In the genomic region with DNA sequence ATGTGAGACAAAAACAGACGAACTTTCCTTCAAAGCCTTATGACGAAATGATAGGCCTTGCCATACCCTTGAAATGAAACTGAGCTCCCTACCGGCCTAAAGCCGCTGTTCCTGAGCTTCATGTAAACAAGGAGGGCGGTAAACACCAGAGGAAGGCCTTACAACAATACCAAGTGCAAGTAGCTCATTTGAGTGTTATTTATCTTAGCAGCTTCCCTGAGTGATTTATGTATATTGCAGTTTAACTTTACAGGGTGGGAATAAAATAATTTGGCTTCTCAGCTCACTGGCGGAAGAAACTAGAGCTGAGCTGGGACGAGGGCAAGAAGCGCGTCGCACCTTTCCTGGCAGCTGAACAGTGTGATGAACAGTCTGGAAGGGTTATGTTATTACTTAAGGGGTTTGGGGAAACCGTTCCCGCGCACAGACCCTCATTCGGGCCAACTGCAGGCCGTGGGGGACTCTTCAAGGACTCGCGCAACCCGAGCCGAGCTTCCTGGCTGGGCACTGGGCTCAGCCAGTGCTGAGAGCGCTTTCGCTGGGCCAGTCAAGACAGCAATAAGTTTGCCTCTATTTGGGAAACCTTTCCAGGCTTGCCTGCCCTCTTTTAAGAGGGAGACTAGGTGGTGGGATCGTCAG, we compare ENCODE assay signal across 8 cellular contexts.
DNase-seq lines count a peak whose midpoint lies in the region; ATAC-seq and TF ChIP-seq lines count a peak whose summit lies in the region.

No MANE protein-coding gene starts in this region.

- no peaks in the 10 kb centered on the region for H3K9me3 ChIP-seq in PC-3 (ENCODE audit: low read length)

- ATAC-seq in stimulated activated naive CD8-positive, alpha-beta T cell treated with anti-CD3 and anti-CD28 coated beads, Interleukin-15, Interleukin-2, amounts not matched to agents 100 U/mL and 50 U/mL, for 24 hours: no peak
- no peak for ATAC-seq in PC-3
- ATAC-seq in naive thymus-derived CD8-positive, alpha-beta T cell: no peak
- no peak for ATAC-seq in HG02759 (IDR thresholded peaks at IDR 0.05; ENCODE audit: unreplicated experiment)
- no peak for ATAC-seq in HG02840 (IDR thresholded peaks at IDR 0.05; ENCODE audit: low FRiP score, unreplicated experiment)
- ATAC-seq in GM21737 (IDR thresholded peaks at IDR 0.05; ENCODE audit: unreplicated experiment): no peak

- H3K79me2 ChIP-seq in PC-3 (ENCODE audit: low read length): peaks cover 19% of the 10 kb centered on the region

- no peaks in the 10 kb centered on the region for H3K9me3 Mint-ChIP-seq in stimulated activated naive CD8-positive, alpha-beta T cell treated with anti-CD3 and anti-CD28 coated beads, Interleukin-15, Interleukin-2, amounts not matched to agents 100 ng/mL and 50 ng/mL, for 24 hours
- no peaks in the 10 kb centered on the region for H3K9me3 Mint-ChIP-seq in dendritic cell treated with granulocyte-macrophage colony-stimulating factor and Interleukin-4, amounts not matched to agents 40 ng/mL and 50 ng/mL, for 4 days
- H3K9me3 Mint-ChIP-seq in naive thymus-derived CD8-positive, alpha-beta T cell: peaks cover 0 to 2% (median 0%) of the 10 kb centered on the region in 9 donors

- H3K4me3 Mint-ChIP-seq in stimulated activated naive CD8-positive, alpha-beta T cell treated with anti-CD3 and anti-CD28 coated beads, Interleukin-15, Interleukin-2, amounts not matched to agents 100 ng/mL and 50 ng/mL, for 24 hours: peak overlapping the region; percentile 80
- peak overlapping the region; percentile 90 for H3K4me3 Mint-ChIP-seq in dendritic cell treated with granulocyte-macrophage colony-stimulating factor and Interleukin-4, amounts not matched to agents 40 ng/mL and 50 ng/mL, for 4 days
- peak overlapping the region; percentile 81 to 94 (median 90) for H3K4me3 Mint-ChIP-seq in naive thymus-derived CD8-positive, alpha-beta T cell

- no peak overlapping the region for H3K27ac ChIP-seq in PC-3 (ENCODE audit: low read length)

- no peaks in the 10 kb centered on the region for H4K20me1 ChIP-seq in PC-3 (ENCODE audit: low read length)

- no peaks in the 10 kb centered on the region for H3K27me3 ChIP-seq in PC-3 (ENCODE audit: low read length)

- H2AFZ ChIP-seq in PC-3 (ENCODE audit: low read length): peak overlapping the region; percentile 91

- peaks cover 45% of the 10 kb centered on the region for H3K27me3 Mint-ChIP-seq in stimulated activated naive CD8-positive, alpha-beta T cell treated with anti-CD3 and anti-CD28 coated beads, Interleukin-15, Interleukin-2, amounts not matched to agents 100 ng/mL and 50 ng/mL, for 24 hours
- H3K27me3 Mint-ChIP-seq in dendritic cell treated with granulocyte-macrophage colony-stimulating factor and Interleukin-4, amounts not matched to agents 40 ng/mL and 50 ng/mL, for 4 days: peaks cover 25% of the 10 kb centered on the region
- H3K27me3 Mint-ChIP-seq in naive thymus-derived CD8-positive, alpha-beta T cell: peaks cover 15 to 55% (median 24%) of the 10 kb centered on the region in 5 donors

- H3F3A ChIP-seq in PC-3 (ENCODE audit: low read length, unreplicated experiment): no peaks in the 10 kb centered on the region

- H3K4me2 ChIP-seq in PC-3 (ENCODE audit: low read length): peak overlapping the region; percentile 88

- BruUV-seq in PC-3 (replicated peaks; lab: Mats Ljungman, UMichigan): TSS peak; percentile 52

- H3K9ac ChIP-seq in PC-3 (ENCODE audit: low read length): peak overlapping the region; percentile 90

- CTCF ChIA-PET in PC-3 (lab: Charles Lee): no interaction called here

- no peak for TF ChIP-seq CTCF in PC-3 (conservative IDR thresholded peaks at IDR 0.05; ENCODE audit: low read depth, low read length)

- peaks cover 23% of the 10 kb centered on the region; the same call in 1 of the 2 replicates for H3K4me1 ChIP-seq in PC-3 (ENCODE audit: insufficient read depth, low read length)

- no peaks in the 10 kb centered on the region for H3K9me2 ChIP-seq in PC-3 (replicated peaks; ENCODE audit: low read length)

- no peaks in the 10 kb centered on the region for H3K36me3 ChIP-seq in PC-3 (ENCODE audit: low read depth, low read length)

- H3K4me1 Mint-ChIP-seq in stimulated activated naive CD8-positive, alpha-beta T cell treated with anti-CD3 and anti-CD28 coated beads, Interleukin-15, Interleukin-2, amounts not matched to agents 100 ng/mL and 50 ng/mL, for 24 hours (ENCODE audit: low read depth): peaks cover 72% of the 10 kb centered on the region
- peaks cover 72% of the 10 kb centered on the region for H3K4me1 Mint-ChIP-seq in dendritic cell treated with granulocyte-macrophage colony-stimulating factor and Interleukin-4, amounts not matched to agents 40 ng/mL and 50 ng/mL, for 4 days (ENCODE audit: low read depth)
- peaks cover 21 to 67% (median 53%) of the 10 kb centered on the region in 4 donors for H3K4me1 Mint-ChIP-seq in naive thymus-derived CD8-positive, alpha-beta T cell

- POLR2A ChIA-PET in PC-3 (lab: Charles Lee; ENCODE audit: unreplicated experiment): interaction anchor here (0.6 to 1.1 kb wide), 4 partner anchors 45 to 586 kb away, joined by 3 to 21 read pairs (median 4); partner anchors contain the start of gene TRIM13
- POLR2A ChIA-PET in naive thymus-derived CD8-positive, alpha-beta T cell (lab: Charles Lee): interaction anchor here (0.7 to 6.3 kb wide), 16 partner anchors 10 to 785 kb away, joined by 3 to 176 read pairs (median 4); partner anchors contain the start of genes RNASEH2B, SPRYD7 and TRIM13

- intact Hi-C loops in PC-3 (cut with micrococcal nuclease): no loop called here
- intact Hi-C loops in dendritic cell treated with granulocyte-macrophage colony-stimulating factor and Interleukin-4, amounts not matched to agents 40 ng/mL and 50 ng/mL, for 4 days (cut with micrococcal nuclease): loop anchor here (5.0 kb wide), 1 partner anchor 786 kb away; no protein-coding TSS in a partner anchor

- peak overlapping the region; percentile 93 for H3K4me3 ChIP-seq in PC-3 (ENCODE audit: low read length)

- peak overlapping the region; percentile 89 for H3K27ac Mint-ChIP-seq in stimulated activated naive CD8-positive, alpha-beta T cell treated with anti-CD3 and anti-CD28 coated beads, Interleukin-15, Interleukin-2, amounts not matched to agents 100 ng/mL and 50 ng/mL, for 24 hours
- H3K27ac Mint-ChIP-seq in dendritic cell treated with granulocyte-macrophage colony-stimulating factor and Interleukin-4, amounts not matched to agents 40 ng/mL and 50 ng/mL, for 4 days: peak overlapping the region; percentile 85
- peak overlapping the region; percentile 83 to 97 (median 94) for H3K27ac Mint-ChIP-seq in naive thymus-derived CD8-positive, alpha-beta T cell

- peaks cover 15% of the 10 kb centered on the region for H3K36me3 Mint-ChIP-seq in stimulated activated naive CD8-positive, alpha-beta T cell treated with anti-CD3 and anti-CD28 coated beads, Interleukin-15, Interleukin-2, amounts not matched to agents 100 ng/mL and 50 ng/mL, for 24 hours (ENCODE audit: low read depth)
- peaks cover 21% of the 10 kb centered on the region for H3K36me3 Mint-ChIP-seq in dendritic cell treated with granulocyte-macrophage colony-stimulating factor and Interleukin-4, amounts not matched to agents 40 ng/mL and 50 ng/mL, for 4 days (ENCODE audit: low read depth)
- peaks cover 0 to 5% (median 0%) of the 10 kb centered on the region in 3 donors for H3K36me3 Mint-ChIP-seq in naive thymus-derived CD8-positive, alpha-beta T cell

- no peak for DNase-seq in stimulated activated naive CD8-positive, alpha-beta T cell treated with anti-CD3 and anti-CD28 coated beads, Interleukin-15, Interleukin-2, amounts not matched to agents 100 U/mL and 50 U/mL, for 24 hours
- DNase-seq in PC-3: peak; percentile 20
- peak in 1 of 10 donors; percentile 54 for DNase-seq in naive thymus-derived CD8-positive, alpha-beta T cell
